In the genomic region with DNA sequence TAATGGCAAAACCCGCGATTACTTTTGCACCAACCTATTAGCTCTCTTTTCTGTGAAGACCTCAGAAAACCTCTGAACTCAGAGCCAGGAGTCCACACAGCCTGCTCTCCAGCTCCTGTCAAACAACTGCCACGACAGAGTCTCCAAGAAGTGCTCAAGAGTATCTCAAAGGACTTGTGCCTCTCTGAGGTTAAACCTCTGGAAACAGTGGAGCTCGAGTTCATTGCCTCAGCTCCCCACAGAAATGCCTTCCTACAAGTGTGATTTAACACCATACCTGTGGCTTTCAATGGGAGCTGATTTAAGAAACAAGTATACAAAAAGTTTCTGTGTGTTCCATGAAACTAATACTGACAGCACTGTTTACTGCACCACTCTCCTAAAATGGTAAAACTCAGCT, we compare ENCODE assay signal across 1 cellular context.
TF ChIP-seq lines count a peak whose summit lies in the region.

No MANE protein-coding gene starts in this region.

TF ChIP-seq in HepG2, 621 proteins besides CTCF, POLR2A, EP300 and RAD21:
- no peak for TF ChIP-seq ZBTB21 (CRISPR knock-in tag; IDR thresholded peaks at IDR 0.05)
- TF ChIP-seq ETV5 (CRISPR knock-in tag; IDR thresholded peaks at IDR 0.05; ENCODE audit: borderline replicate concordance): no peak
- no peak for TF ChIP-seq DR1 (CRISPR knock-in tag; IDR thresholded peaks at IDR 0.05)
- no peak for TF ChIP-seq YY1 (IDR thresholded peaks at IDR 0.05; ENCODE audit: insufficient read depth, insufficient replicate concordance, low read depth, low read length)
- TF ChIP-seq, protein P1, sequence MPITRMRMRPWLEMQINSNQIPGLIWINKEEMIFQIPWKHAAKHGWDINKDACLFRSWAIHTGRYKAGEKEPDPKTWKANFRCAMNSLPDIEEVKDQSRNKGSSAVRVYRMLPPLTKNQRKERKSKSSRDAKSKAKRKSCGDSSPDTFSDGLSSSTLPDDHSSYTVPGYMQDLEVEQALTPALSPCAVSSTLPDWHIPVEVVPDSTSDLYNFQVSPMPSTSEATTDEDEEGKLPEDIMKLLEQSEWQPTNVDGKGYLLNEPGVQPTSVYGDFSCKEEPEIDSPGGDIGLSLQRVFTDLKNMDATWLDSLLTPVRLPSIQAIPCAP (CRISPR knock-in tag; IDR thresholded peaks at IDR 0.05; ENCODE audit: low read depth): no peak
- TF ChIP-seq NCOR1 (IDR thresholded peaks at IDR 0.05; ENCODE audit: borderline replicate concordance, low read length): no peak
- no peak for TF ChIP-seq MIER3 (CRISPR knock-in tag; IDR thresholded peaks at IDR 0.05; ENCODE audit: borderline replicate concordance)
